In genomic region chr14:105323663-105324062, GRCh38 we compare ENCODE assay signal across 24 cellular contexts. TPM values are rescaled to one million over a fixed set of nuclear protein-coding genes. Genes with fewer than 3 reads are reported as not detected.
A peak's percentile ranks its signal among the peaks of the same experiment; 100 is the strongest.
DNase-seq lines count a peak whose midpoint lies in the region; ATAC-seq and TF ChIP-seq lines count a peak whose summit lies in the region.
"Had no signal": no experiment of that assay in that cellular context is flagged by ENCODE, and none has a peak within 500 bp of the region (broad histone marks: within the 10 kb centered on the region; RNA-seq: fewer than 3 reads in every experiment).

No MANE protein-coding gene starts in this region.

- H3K9me3 ChIP-seq in BLaER1 = no peaks in the 10 kb centered on the region
- no peaks in the 10 kb centered on the region for H3K9me3 ChIP-seq in heart left ventricle
- no peaks in the 10 kb centered on the region for H3K9me3 ChIP-seq in neural progenitor cell (ENCODE audit: low read depth)
- no peaks in the 10 kb centered on the region for H3K9me3 ChIP-seq in upper lobe of right lung
- H3K9me3 ChIP-seq: left lung, pancreas, right lobe of liver, transverse colon had no signal

- peak overlapping the region; percentile 72 for H3K4me2 ChIP-seq in BLaER1
- H3K4me2 ChIP-seq in neural progenitor cell = no peak overlapping the region

- in situ Hi-C loops in brain microvascular endothelial cell (cut with HindIII; ENCODE audit: low pct_ligation_motif_present, low sequenced_read_pairs) = no loop called here

- no peak overlapping the region for H3K9ac ChIP-seq in BLaER1
- H3K9ac ChIP-seq in neural progenitor cell = no peak overlapping the region

- intact Hi-C loops in heart left ventricle (cut with DNase I) (no loop called here), upper lobe of right lung (cut with DNase I) (no loop called here)

- peaks cover 33% of the 10 kb centered on the region for H3K4me1 Mint-ChIP-seq in neural progenitor cell

- H4K20me1 ChIP-seq in BLaER1 (peaks cover 98% of the 10 kb centered on the region), neural progenitor cell (ENCODE audit: low read depth) (peaks cover 68% of the 10 kb centered on the region)

- peaks cover 15% of the 10 kb centered on the region; the same call in 1 of the 2 replicates for H3K36me3 ChIP-seq in BLaER1
- no peaks in the 10 kb centered on the region for H3K36me3 ChIP-seq in heart left ventricle
- no peaks in the 10 kb centered on the region for H3K36me3 ChIP-seq in neural progenitor cell
- H3K36me3 ChIP-seq in brain microvascular endothelial cell (replicated peaks) = no peaks in the 10 kb centered on the region
- no peaks in the 10 kb centered on the region for H3K36me3 ChIP-seq in upper lobe of right lung
- H3K36me3 ChIP-seq: pancreas, right lobe of liver, transverse colon had no signal

- peaks cover 65% of the 10 kb centered on the region for H3K4me1 ChIP-seq in BLaER1
- peaks cover 15 to 63% (median 56%) of the 10 kb centered on the region in 12 donors for H3K4me1 ChIP-seq in heart left ventricle
- H3K4me1 ChIP-seq in neural progenitor cell = peaks cover 27% of the 10 kb centered on the region
- H3K4me1 ChIP-seq in upper lobe of right lung = peaks cover 16% of the 10 kb centered on the region

- peaks cover 7% of the 10 kb centered on the region for H3K27me3 Mint-ChIP-seq in neural progenitor cell (ENCODE audit: insufficient read depth, low read depth)
- H3K27me3 Mint-ChIP-seq: activated naive CD4-positive, alpha-beta T cell treated with anti-CD3 and anti-CD28 coated beads, Interleukin-2, amount 50 U/mL, for 24 hours; stimulated activated naive CD8-positive, alpha-beta T cell treated with anti-CD3 and anti-CD28 coated beads, Interleukin-15, Interleukin-2, amounts not matched to agents 100 ng/mL and 50 ng/mL, for 24 hours had no signal

- ATAC-seq in heart left ventricle (peak; percentile 19 to 29 (median 28)), upper lobe of right lung (no peak)
- ATAC-seq: GM12878, left lung, natural killer cell, right lobe of liver had no signal

- H3K27me3 ChIP-seq in BLaER1 = no peaks in the 10 kb centered on the region
- no peaks in the 10 kb centered on the region for H3K27me3 ChIP-seq in heart left ventricle
- no peaks in the 10 kb centered on the region for H3K27me3 ChIP-seq in neural progenitor cell
- H3K27me3 ChIP-seq in brain microvascular endothelial cell (replicated peaks) = no peaks in the 10 kb centered on the region
- no peaks in the 10 kb centered on the region for H3K27me3 ChIP-seq in upper lobe of right lung
- H3K27me3 ChIP-seq: left lung, pancreas, right lobe of liver, transverse colon had no signal

- DNase-seq in heart left ventricle = no peak
- no peak for DNase-seq in neural progenitor cell (ENCODE audit: low spot score)
- no peak for DNase-seq in NCI-H1436 (lab: John Stamatoyannopoulos, UW)
- no peak for DNase-seq in brain microvascular endothelial cell
- DNase-seq in NCI-H2081 (lab: John Stamatoyannopoulos, UW) = no peak
- DNase-seq in upper lobe of right lung = no peak
- DNase-seq: central memory CD4-positive, alpha-beta T cell; DMS53; HCEC 1CT; natural killer cell; NCI-H1092 treated with DMSO at 0.1 percent for 48 hours; NCI-H2029; NCI-H446; OCI-M1; T-helper 9 cell; transverse colon had no signal

- H3K4me3 ChIP-seq in BLaER1 = no peak overlapping the region
- H3K4me3 ChIP-seq in heart left ventricle = no peak overlapping the region
- no peak overlapping the region for H3K4me3 ChIP-seq in neural progenitor cell
- H3K4me3 ChIP-seq in brain microvascular endothelial cell (ENCODE audit: low read depth, low read length) = no peak overlapping the region
- H3K4me3 ChIP-seq in upper lobe of right lung = no peak overlapping the region
- H3K4me3 ChIP-seq: GM12878, left lung, pancreas, right lobe of liver, transverse colon had no signal

- peaks cover 15% of the 10 kb centered on the region for H3K36me3 Mint-ChIP-seq in neural progenitor cell
- H3K36me3 Mint-ChIP-seq: natural killer cell had no signal

- H3K9me3 Mint-ChIP-seq in neural progenitor cell = no peaks in the 10 kb centered on the region
- H3K9me3 Mint-ChIP-seq: activated naive CD4-positive, alpha-beta T cell treated with anti-CD3 and anti-CD28 coated beads, Interleukin-2, amount 50 U/mL, for 24 hours; natural killer cell; stimulated activated naive CD8-positive, alpha-beta T cell treated with anti-CD3 and anti-CD28 coated beads, Interleukin-15, Interleukin-2, amounts not matched to agents 100 ng/mL and 50 ng/mL, for 24 hours had no signal

- peaks cover 63% of the 10 kb centered on the region for H3K79me2 ChIP-seq in neural progenitor cell (ENCODE audit: low read depth)

- no peak for TF ChIP-seq POLR2A in heart left ventricle (IDR thresholded peaks at IDR 0.05)

- H3K27ac ChIP-seq in BLaER1 (peak overlapping the region; percentile 55; the same call in 1 of the 2 replicates), angular gyrus (ENCODE audit: low read depth, low read length) (peak overlapping the region; percentile 45), heart left ventricle (peak overlapping the region in 9 of 12 donors; percentile 56 to 84 (median 64)), neural progenitor cell (no peak overlapping the region), brain microvascular endothelial cell (no peak overlapping the region), upper lobe of right lung (no peak overlapping the region)
- H3K27ac ChIP-seq: left lung, pancreas, right lobe of liver, transverse colon had no signal

- peaks cover 17% of the 10 kb centered on the region for H3F3A ChIP-seq in neural progenitor cell (ENCODE audit: low read depth)

- 57 to 75% (median 69%) methylated on average over 3 to 13 of the region's 13 CpGs for WGBS in heart left ventricle, 4 donors

- no peak overlapping the region for H3K4me3 Mint-ChIP-seq in neural progenitor cell
- H3K4me3 Mint-ChIP-seq: activated naive CD4-positive, alpha-beta T cell treated with anti-CD3 and anti-CD28 coated beads, Interleukin-2, amount 50 U/mL, for 24 hours; natural killer cell; stimulated activated naive CD8-positive, alpha-beta T cell treated with anti-CD3 and anti-CD28 coated beads, Interleukin-15, Interleukin-2, amounts not matched to agents 100 ng/mL and 50 ng/mL, for 24 hours had no signal

- H2AFZ ChIP-seq in neural progenitor cell (replicated peaks) = no peak overlapping the region

- TF ChIP-seq CTCF in heart left ventricle (IDR thresholded peaks at IDR 0.05) (no peak), neural progenitor cell (IDR thresholded peaks at IDR 0.05) (no peak), brain microvascular endothelial cell (IDR thresholded peaks at IDR 0.05; ENCODE audit: low read depth, low read length, missing control alignments) (no peak), upper lobe of right lung (IDR thresholded peaks at IDR 0.05) (no peak)

- H3K27ac Mint-ChIP-seq in neural progenitor cell = peak overlapping the region; percentile 27
- H3K27ac Mint-ChIP-seq: activated naive CD4-positive, alpha-beta T cell treated with anti-CD3 and anti-CD28 coated beads, Interleukin-2, amount 50 U/mL, for 24 hours; natural killer cell; stimulated activated naive CD8-positive, alpha-beta T cell treated with anti-CD3 and anti-CD28 coated beads, Interleukin-15, Interleukin-2, amounts not matched to agents 100 ng/mL and 50 ng/mL, for 24 hours had no signal

RNA-seq across cellular contexts. Expression of gene PACS2, which starts 9.1 kb away (rescaled TPM):
- total RNA-seq in heart left ventricle (10 to 100 TPM; 47.3 to 90.3 (median 60.8) TPM), neural progenitor cell (ENCODE audit: low replicate concordance) (22.5 and 41.2 TPM in 2 replicates), upper lobe of right lung (86.6 TPM)
- polyA plus RNA-seq in heart left ventricle = 10 to 100 TPM; 50.7 to 78.7 TPM

RNA-seq across cellular contexts. Expression of gene BRF1, which starts 22.9 kb away (rescaled TPM):
- 10 to 100 TPM; 13.3 to 25.3 (median 18.7) TPM for total RNA-seq in heart left ventricle
- polyA plus RNA-seq in heart left ventricle = 10 to 100 TPM; 17.1 to 19.4 TPM
- 16.9 and 40.5 TPM in 2 replicates for total RNA-seq in neural progenitor cell (ENCODE audit: low replicate concordance)
- 31.2 TPM for total RNA-seq in upper lobe of right lung

Comparison
In these comparisons a context has a peak if more than half of its experiments do, and no peak if none do; other contexts are left out.
1. H3K27ac ChIP-seq: peak in BLaER1 (single experiment), angular gyrus (single experiment) and heart left ventricle (9 of 12); none in neural progenitor cell (single experiment), brain microvascular endothelial cell (single experiment) and upper lobe of right lung (single experiment).